Comparison of ENCODE assay signal across 29 cellular contexts in genomic region chr2:556494-556893, GRCh38.
DNase-seq lines count a peak whose midpoint lies in the region; ATAC-seq, FAIRE-seq and TF ChIP-seq lines count a peak whose summit lies in the region.
"Had no signal": no experiment of that assay in that cellular context is flagged by ENCODE, and none has a peak within 500 bp of the region (broad histone marks: within the 10 kb centered on the region; RNA-seq: fewer than 3 reads in every experiment).

No MANE protein-coding gene starts in this region.

- no peaks in the 10 kb centered on the region for H4K20me1 ChIP-seq in HepG2 (ENCODE audit: insufficient read depth, low read length)

- H3K9ac ChIP-seq in HepG2 (ENCODE audit: insufficient read depth, low read depth, low read length): no peak overlapping the region

- no peak for DNase-seq in HepG2 (ENCODE audit: low spot score)
- no peak for DNase-seq in right lobe of liver
- DNase-seq in foreskin keratinocyte: no peak
- DNase-seq in cerebellum (ENCODE audit: low spot score): no peak
- no peak for DNase-seq in T-helper 2 cell
- DNase-seq: AML-193; C1 segment of cervical spinal cord; CD8-positive, alpha-beta T cell; DMS 273 treated with DMSO at 0.1 percent for 48 hours; DMS79; EL; GDM1; H7; KG1; MM.1S; NCI-H1048; NCI-H1436; NCI-H187; NCI-H446 treated with DMSO at 0.1 percent for 48 hours; OCI-M1; SIG-M5; T-helper 17 cell had no signal

- no peak for TF ChIP-seq RAD21 in HepG2 (CRISPR knock-in tag; IDR thresholded peaks at IDR 0.05)

- FAIRE-seq in HepG2 (lab: Jason Lieb, UNC): no peak
- FAIRE-seq: A549, GM12878, GM19239, RCC 7860 had no signal

- BruUV-seq in HepG2 (replicated peaks; lab: Mats Ljungman, UMichigan): no TSS peak

- TF ChIP-seq POLR2A in HepG2 (IDR thresholded peaks at IDR 0.05; ENCODE audit: insufficient read depth in 1 of 2, low read depth in 2 of 2, low read length in 2 of 2) (no peak), right lobe of liver (IDR thresholded peaks at IDR 0.05) (no peak)

- in situ Hi-C loops in HepG2 (cut with HindIII; ENCODE audit: extremely low pct_ligation_motif_present, low pct_unique_long_range_greater_than_20kb): no loop called here

- intact Hi-C loops in HepG2 (cut with micrococcal nuclease; ENCODE audit: unreplicated experiment) (no loop called here), right lobe of liver (cut with DNase I) (no loop called here)

- H3K27ac ChIP-seq in HepG2 (ENCODE audit: extremely low read length, insufficient read depth, low read length) (no peak overlapping the region), right lobe of liver (no peak overlapping the region), VCaP (peak overlapping the region; percentile 92), foreskin keratinocyte (no peak overlapping the region)
- H3K27ac ChIP-seq: A549, SK-N-MC had no signal

- TF ChIP-seq EP300 in HepG2 (IDR thresholded peaks at IDR 0.05; ENCODE audit: low read depth in 2 of 2, low read length in 2 of 2) (no peak), HepG2 (CRISPR knock-in tag; IDR thresholded peaks at IDR 0.05; ENCODE audit: borderline replicate concordance) (no peak)

- H3K27me3 ChIP-seq in HepG2 (ENCODE audit: control insufficient read depth in 1 of 2, insufficient read depth in 2 of 2, low read length in 2 of 2) (peaks cover 10 to 79% of the 10 kb centered on the region in 2 experiments; a peak in 4 of 5 replicates), right lobe of liver (no peaks in the 10 kb centered on the region), foreskin keratinocyte (no peaks in the 10 kb centered on the region)

- H3K79me2 ChIP-seq in HepG2 (ENCODE audit: insufficient read depth, low read length): no peaks in the 10 kb centered on the region

- no peaks in the 10 kb centered on the region for H3K4me1 ChIP-seq in HepG2 (ENCODE audit: insufficient read depth, low read length)
- H3K4me1 ChIP-seq in right lobe of liver: no peaks in the 10 kb centered on the region
- H3K4me1 ChIP-seq in foreskin keratinocyte: no peaks in the 10 kb centered on the region
- H3K4me1 ChIP-seq: A549 had no signal

- 10% methylated on average over 11 of the region's 11 CpGs for WGBS in HepG2 (ENCODE audit: low lambda C conversion rate)
- 12% methylated on average over 8 of the region's 11 CpGs for WGBS in right lobe of liver (ENCODE audit: insufficient coverage, low coverage, low lambda C conversion rate, missing lambda C conversion rate)

- CTCF ChIA-PET in HepG2 (lab: Yijun Ruan, JAX; ENCODE audit: low intra/inter-chr PET ratio, low total read pairs): no interaction called here

- no peak overlapping the region for H2AFZ ChIP-seq in HepG2 (ENCODE audit: low read length)

- no peak overlapping the region for H3K4me2 ChIP-seq in HepG2 (ENCODE audit: low read depth, low read length)
- H3K4me2 ChIP-seq: A549 had no signal

- H3K36me3 ChIP-seq in HepG2 (replicated peaks in 1 of 2; ENCODE audit: control insufficient read depth in 1 of 2, insufficient read depth in 2 of 2, low read length in 2 of 2): no peaks in the 10 kb centered on the region
- no peaks in the 10 kb centered on the region for H3K36me3 ChIP-seq in right lobe of liver

- H3K9me3 ChIP-seq in HepG2 (ENCODE audit: low read length) (no peaks in the 10 kb centered on the region), right lobe of liver (no peaks in the 10 kb centered on the region)
- H3K9me3 ChIP-seq: A549 had no signal

- TF ChIP-seq CTCF in HepG2 (CRISPR knock-in tag; IDR thresholded peaks at IDR 0.05) (no peak), right lobe of liver (IDR thresholded peaks at IDR 0.05) (no peak), VCaP (conservative IDR thresholded peaks at IDR 0.05) (no peak), foreskin keratinocyte (conservative IDR thresholded peaks at IDR 0.05) (no peak)

- POLR2A ChIA-PET in HepG2 (lab: Yijun Ruan, JAX): no interaction called here

- ATAC-seq in HepG2 (no peak), right lobe of liver (no peak), foreskin keratinocyte (peak; percentile 10), GM21576 (IDR thresholded peaks at IDR 0.05; ENCODE audit: unreplicated experiment) (no peak)
- ATAC-seq: A549; CD8-positive, alpha-beta T cell; GM12878; T-helper 17 cell had no signal

- no peak overlapping the region for H3K4me3 ChIP-seq in HepG2 (replicated peaks in 1 of 3; ENCODE audit: insufficient read depth in 1 of 3, low read depth in 2 of 3, low read length in 3 of 3)
- no peak overlapping the region for H3K4me3 ChIP-seq in right lobe of liver
- H3K4me3 ChIP-seq: A549, GM12878, SK-N-MC had no signal

TF ChIP-seq in HepG2, 621 proteins besides CTCF, POLR2A, EP300 and RAD21:
- TF ChIP-seq ZNF496 (CRISPR knock-in tag; IDR thresholded peaks at IDR 0.05; ENCODE audit: insufficient replicate concordance) (no peak), CEBPB (IDR thresholded peaks at IDR 0.05; ENCODE audit: borderline replicate concordance, low read depth, low read length) (peak; percentile 65; the same call in 1 of the 2 replicates), MNT (IDR thresholded peaks at IDR 0.05) (peak; percentile 69)
